In the genomic region with DNA sequence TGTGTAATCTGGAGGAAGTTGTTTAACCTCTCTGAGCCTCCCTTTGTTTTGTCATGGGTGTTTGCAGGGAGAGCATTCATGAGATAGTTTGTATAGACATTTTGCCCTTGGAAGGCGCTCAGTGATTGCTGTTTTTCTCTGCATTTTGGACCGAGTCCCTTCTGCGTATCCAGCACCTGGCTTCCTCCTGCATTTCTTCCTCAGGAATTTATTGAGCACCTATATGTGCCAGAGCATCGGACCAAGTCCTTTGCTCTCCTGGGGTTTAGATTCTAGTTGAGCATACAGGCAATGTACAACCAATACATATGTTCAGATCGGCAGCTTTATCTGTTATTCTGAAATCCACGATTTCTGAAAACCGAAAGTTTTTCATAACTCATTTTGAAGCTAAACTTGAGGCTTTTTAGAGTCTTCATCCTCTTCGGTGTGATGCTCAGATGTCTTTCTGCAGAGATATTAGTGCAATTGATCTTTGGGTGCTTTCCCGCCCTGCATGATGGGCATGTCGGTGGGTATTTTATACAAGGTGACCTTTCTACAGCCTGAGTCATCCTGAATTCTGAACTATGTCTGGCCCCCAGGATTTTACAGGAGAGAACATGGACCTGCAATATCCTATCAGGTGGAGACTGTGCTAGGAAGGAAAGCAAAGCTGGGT, we compare ENCODE assay signal across 10 cellular contexts. TPM values are rescaled to one million over a fixed set of nuclear protein-coding genes. Genes with fewer than 3 reads are reported as not detected.
A peak's percentile ranks its signal among the peaks of the same experiment; 100 is the strongest.
DNase-seq lines count a peak whose midpoint lies in the region; ATAC-seq and TF ChIP-seq lines count a peak whose summit lies in the region.
"Had no signal": no experiment of that assay in that cellular context is flagged by ENCODE, and none has a peak within 500 bp of the region (broad histone marks: within the 10 kb centered on the region; RNA-seq: fewer than 3 reads in every experiment).

No MANE protein-coding gene starts in this region.

- peak; percentile 15 to 31 for DNase-seq in activated CD8-positive, alpha-beta memory T cell treated with anti-CD3 and anti-CD28 coated beads for 4 hours (ENCODE audit: low read depth in 2 of 2)
- peak; percentile 24 to 38 for DNase-seq in stimulated activated CD8-positive, alpha-beta memory T cell treated with anti-CD3 and anti-CD28 coated beads, Interleukin-7, amount 100 ng/mL, for 4 hours (ENCODE audit: low read depth in 2 of 2)
- DNase-seq in NCI-H1436 treated with DMSO at 0.1 percent for 48 hours (lab: John Stamatoyannopoulos, UW) (no peak), NCI-H446 treated with DMSO at 0.1 percent for 48 hours (lab: John Stamatoyannopoulos, UW) (no peak)
- DNase-seq: H7, retina had no signal

- no peak overlapping the region for H3K4me3 ChIP-seq in HEK293 (ENCODE audit: low read depth, low read length)
- peak overlapping the region in 1 of 2 donors; percentile 97 for H3K4me3 ChIP-seq in gastroesophageal sphincter

- TF ChIP-seq POLR2A in gastroesophageal sphincter (IDR thresholded peaks at IDR 0.05), result no peak

- H3K9me3 ChIP-seq in HEK293 (ENCODE audit: control insufficient read depth, insufficient read depth, low read depth, low read length) (no peaks in the 10 kb centered on the region), gastroesophageal sphincter (no peaks in the 10 kb centered on the region)

- H3K27ac ChIP-seq in HEK293 (ENCODE audit: extremely low read depth, low read depth, low read length) (no peak overlapping the region), gastroesophageal sphincter (peak overlapping the region; percentile 90 to 99 (median 96))

- TF ChIP-seq CTCF in HEK293 (tag by site-specific recombination; IDR thresholded peaks at IDR 0.05), result no peak
- TF ChIP-seq CTCF in gastroesophageal sphincter (IDR thresholded peaks at IDR 0.05), result no peak

- H3K4me1 ChIP-seq in HEK293 (ENCODE audit: control insufficient read depth, insufficient read depth, low read length) (no peaks in the 10 kb centered on the region), gastroesophageal sphincter (peaks cover 16 to 91% (median 54%) of the 10 kb centered on the region in 3 donors)

- ATAC-seq in gastroesophageal sphincter, result no peak
- ATAC-seq in HG03280 (IDR thresholded peaks at IDR 0.05; ENCODE audit: unreplicated experiment), result no peak
- no peak for ATAC-seq in HG03175 (IDR thresholded peaks at IDR 0.05; ENCODE audit: unreplicated experiment)

- H3K36me3 ChIP-seq in HEK293 (ENCODE audit: control insufficient read depth in 2 of 2, insufficient read depth in 1 of 2, low read length in 2 of 2) (no peaks in the 10 kb centered on the region), gastroesophageal sphincter (no peaks in the 10 kb centered on the region)

- 65 to 70% methylated on average over 9 to 10 of the region's 10 CpGs for WGBS in gastroesophageal sphincter (ENCODE audit: low coverage in 1 of 2), 2 donors

- TF ChIP-seq EP300 in gastroesophageal sphincter (IDR thresholded peaks at IDR 0.05), result no peak

- H3K27me3 ChIP-seq in gastroesophageal sphincter, result no peaks in the 10 kb centered on the region

- POLR2A ChIA-PET in HEK293 (lab: Yijun Ruan, JAX), result no interaction called here

- CTCF ChIA-PET in HEK293 (lab: Yijun Ruan, JAX), result interaction anchor here (0.7 to 1.3 kb wide), 3 partner anchors 13 to 83 kb away, joined by 3 read pairs; no protein-coding TSS in a partner anchor

TF ChIP-seq in HEK293, 187 proteins besides CTCF, POLR2A, EP300 and RAD21:
- TF ChIP-seq ZNF658 (tag by site-specific recombination; IDR thresholded peaks at IDR 0.05), result no peak
- peak; percentile 62; the same call in 1 of the 2 replicates for TF ChIP-seq ZNF664 (tag by site-specific recombination; IDR thresholded peaks at IDR 0.05)

RNA-seq across cellular contexts. Expression of a gene that starts 4.1 kb away (rescaled TPM):
- total RNA-seq in gastroesophageal sphincter, result 100 to 1,000 TPM in 2 of 4 donors, 10 to 100 TPM in 2; 72.3 to 212 (median 110) TPM

RNA-seq across cellular contexts. Expression of a gene that starts 49.3 kb away (rescaled TPM):
- 10 to 100 TPM; 48.4 to 66.0 (median 63.3) TPM for total RNA-seq in gastroesophageal sphincter

Comparison
In these comparisons a context has a peak if more than half of its experiments do, and no peak if none do; other contexts are left out.
1. DNase-seq: peak in activated CD8-positive, alpha-beta memory T cell treated with anti-CD3 and anti-CD28 coated beads for 4 hours (2 of 2) and stimulated activated CD8-positive, alpha-beta memory T cell treated with anti-CD3 and anti-CD28 coated beads, Interleukin-7, amount 100 ng/mL, for 4 hours (2 of 2); none in NCI-H1436 treated with DMSO at 0.1 percent for 48 hours (single experiment) and NCI-H446 treated with DMSO at 0.1 percent for 48 hours (single experiment).